ENCODE assay signal across 31 cellular contexts in the genomic region with DNA sequence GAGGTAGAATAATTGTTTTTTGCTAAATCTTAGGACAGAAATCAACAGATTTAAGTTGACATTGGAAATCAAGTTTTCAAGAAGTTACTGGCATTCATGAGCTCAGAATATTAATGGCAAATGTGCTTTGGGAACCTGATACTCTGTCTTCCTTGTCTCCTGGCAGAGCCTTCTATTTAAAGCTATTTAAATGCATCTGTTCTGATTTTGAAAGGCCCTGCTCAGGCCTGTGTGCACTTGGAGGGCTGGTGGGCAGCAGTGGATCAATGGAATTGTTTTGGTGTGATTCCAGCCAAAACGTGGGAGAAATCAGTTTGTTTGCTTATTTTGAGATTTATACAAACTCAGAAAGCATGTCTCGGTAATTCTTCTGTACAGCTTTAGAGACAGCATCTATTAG. TPM values are rescaled to one million over a fixed set of nuclear protein-coding genes. Genes with fewer than 3 reads are reported as not detected.
A peak's percentile ranks its signal among the peaks of the same experiment; 100 is the strongest.
DNase-seq lines count a peak whose midpoint lies in the region; ATAC-seq and TF ChIP-seq lines count a peak whose summit lies in the region.
"Had no signal": no experiment of that assay in that cellular context is flagged by ENCODE, and none has a peak within 500 bp of the region (broad histone marks: within the 10 kb centered on the region; RNA-seq: fewer than 3 reads in every experiment).

No MANE protein-coding gene starts in this region.

- DNase-seq in AG09319 (ENCODE audit: extremely low read depth, low read depth) (peak; percentile 50), WTC11 (ENCODE audit: low spot score) (no peak), left ventricle myocardium superior (no peak), T-helper 17 cell (no peak), type B pancreatic cell (ENCODE audit: extremely low spot score, unreplicated experiment) (no peak), AG20443 (ENCODE audit: low spot score) (no peak)
- DNase-seq: ACHN; activated CD4-positive, alpha-beta memory T cell treated with anti-CD3 and anti-CD28 coated beads, Interleukin-2, amount 10 ng/mL, durations not matched to agents 7 days and 5 days; activated CD8-positive, alpha-beta memory T cell treated with anti-CD3 and anti-CD28 coated beads, Interleukin-2, amount 50 U/mL, for 48 hours; anterior cingulate cortex; caudate nucleus; DMS79; GF-D8; kidney; lower lobe of right lung; NCI-H2227 treated with DMSO at 0.1 percent for 48 hours; NCI-H748 treated with DMSO at 0.1 percent for 48 hours; pancreas; spleen; T-helper 1 cell; transverse colon had no signal

- no peak overlapping the region for H3K9ac ChIP-seq in HUES48 (ENCODE audit: low read depth, low read length)
- H3K9ac ChIP-seq: BLaER1 had no signal

- peak overlapping the region; percentile 44 for H3K27ac ChIP-seq in HUES48 (ENCODE audit: low read depth, low read length)
- H3K27ac ChIP-seq: BLaER1, gastroesophageal sphincter, lower lobe of right lung, pancreas, SJSA1, spleen, transverse colon had no signal

- peaks cover 33% of the 10 kb centered on the region for H3K4me1 ChIP-seq in HUES48 (ENCODE audit: control insufficient read depth, insufficient read depth, low read length)
- H3K4me1 ChIP-seq: BLaER1, lower lobe of right lung, pancreas, spleen had no signal

- H3K9me3 ChIP-seq in HUES48 (ENCODE audit: control insufficient read depth, insufficient read depth, low read length) (peaks cover 8% of the 10 kb centered on the region; the same call in 1 of the 2 replicates), T-helper 17 cell (ENCODE audit: control insufficient read depth, low read length, poor library complexity, severe bottlenecking) (no peaks in the 10 kb centered on the region)
- H3K9me3 ChIP-seq: gastroesophageal sphincter, lower lobe of right lung, pancreas, SJSA1, transverse colon had no signal

- H3K36me3 Mint-ChIP-seq in WTC11 (peaks cover 33% of the 10 kb centered on the region), T-helper 17 cell (ENCODE audit: low read depth) (no peaks in the 10 kb centered on the region), type B pancreatic cell (peaks cover 12% of the 10 kb centered on the region)
- H3K36me3 Mint-ChIP-seq: activated naive CD4-positive, alpha-beta T cell treated with anti-CD3 and anti-CD28 coated beads, Interleukin-2, amount 50 U/mL, for 24 hours had no signal

- TF ChIP-seq CTCF in AG09319 (IDR thresholded peaks at IDR 0.05; ENCODE audit: low read depth, low read length) (no peak), WTC11 (IDR thresholded peaks at IDR 0.05) (no peak), type B pancreatic cell (conservative IDR thresholded peaks at IDR 0.05) (no peak)

- H3K9me3 Mint-ChIP-seq in WTC11 = peaks cover 32% of the 10 kb centered on the region
- peaks cover 12% of the 10 kb centered on the region for H3K9me3 Mint-ChIP-seq in type B pancreatic cell

- intact Hi-C loops in left ventricle myocardium superior (cut with micrococcal nuclease) = no loop called here

- H3K27me3 Mint-ChIP-seq in WTC11 (ENCODE audit: low read depth) (peaks cover 4% of the 10 kb centered on the region), T-helper 17 cell (no peaks in the 10 kb centered on the region), type B pancreatic cell (no peaks in the 10 kb centered on the region)
- H3K27me3 Mint-ChIP-seq: activated CD4-positive, alpha-beta memory T cell treated with anti-CD3 and anti-CD28 coated beads, Interleukin-2, amount 10 ng/mL, durations not matched to agents 7 days and 5 days; activated naive CD4-positive, alpha-beta T cell treated with anti-CD3 and anti-CD28 coated beads, Interleukin-2, amount 50 U/mL, for 24 hours had no signal

- POLR2A ChIA-PET in WTC11 (lab: Charles Lee) = interaction anchor here (0.9 to 1.5 kb wide), 2 partner anchors 17 to 39 kb away, joined by 3 read pairs; a partner anchor contains a TSS

- H3K4me1 Mint-ChIP-seq in WTC11 (peaks cover 52% of the 10 kb centered on the region), T-helper 17 cell (no peaks in the 10 kb centered on the region), type B pancreatic cell (ENCODE audit: unreplicated experiment) (peaks cover 14% of the 10 kb centered on the region)
- H3K4me1 Mint-ChIP-seq: activated CD4-positive, alpha-beta memory T cell treated with anti-CD3 and anti-CD28 coated beads, Interleukin-2, amount 10 ng/mL, durations not matched to agents 7 days and 5 days; activated naive CD4-positive, alpha-beta T cell treated with anti-CD3 and anti-CD28 coated beads, Interleukin-2, amount 50 U/mL, for 24 hours had no signal

- H3K27me3 ChIP-seq in HUES48 (ENCODE audit: control insufficient read depth, insufficient read depth, low read length) = no peaks in the 10 kb centered on the region
- H3K27me3 ChIP-seq: BLaER1, gastroesophageal sphincter, pancreas, SJSA1, spleen, transverse colon had no signal

- H3K4me3 Mint-ChIP-seq in WTC11 (peak overlapping the region; percentile 42), T-helper 17 cell (no peak overlapping the region), type B pancreatic cell (no peak overlapping the region)
- H3K4me3 Mint-ChIP-seq: activated CD4-positive, alpha-beta memory T cell treated with anti-CD3 and anti-CD28 coated beads, Interleukin-2, amount 10 ng/mL, durations not matched to agents 7 days and 5 days; activated naive CD4-positive, alpha-beta T cell treated with anti-CD3 and anti-CD28 coated beads, Interleukin-2, amount 50 U/mL, for 24 hours; neural crest cell had no signal

- H3K27ac Mint-ChIP-seq in WTC11 = peak overlapping the region; percentile 93
- no peak overlapping the region for H3K27ac Mint-ChIP-seq in T-helper 17 cell
- H3K27ac Mint-ChIP-seq in type B pancreatic cell = no peak overlapping the region
- H3K27ac Mint-ChIP-seq: activated CD4-positive, alpha-beta memory T cell treated with anti-CD3 and anti-CD28 coated beads, Interleukin-2, amount 10 ng/mL, durations not matched to agents 7 days and 5 days; activated naive CD4-positive, alpha-beta T cell treated with anti-CD3 and anti-CD28 coated beads, Interleukin-2, amount 50 U/mL, for 24 hours had no signal

- H3K4me3 ChIP-seq in HUES48 (ENCODE audit: low read depth, low read length) = peak overlapping the region; percentile 14
- H3K4me3 ChIP-seq: BLaER1, gastroesophageal sphincter, lower lobe of right lung, pancreas, SJSA1, spleen, transverse colon had no signal

- no peaks in the 10 kb centered on the region for H3K36me3 ChIP-seq in HUES48 (ENCODE audit: control insufficient read depth, insufficient read depth, low read length)
- H3K36me3 ChIP-seq: BLaER1, gastroesophageal sphincter, lower lobe of right lung, pancreas, spleen, transverse colon had no signal

- peak; percentile 43; the same call in 1 of the 2 replicates for ATAC-seq in WTC11
- peak; percentile 77 for ATAC-seq in left ventricle myocardium superior
- no peak for ATAC-seq in GM21723 (IDR thresholded peaks at IDR 0.05; ENCODE audit: unreplicated experiment)
- no peak for ATAC-seq in T-helper 17 cell
- ATAC-seq: activated CD4-positive, CD25-positive, alpha-beta regulatory T cell treated with anti-CD3 and anti-CD28 coated beads, Interleukin-2, amount 50 U/mL, for 24 hours; esophagus mucosa; gastroesophageal sphincter; lower lobe of right lung; pancreas had no signal

- CTCF ChIA-PET in WTC11 (lab: Charles Lee) = interaction anchor here (0.6 to 1.4 kb wide), 3 partner anchors 13 to 242 kb away, joined by 3 read pairs; no protein-coding TSS in a partner anchor

TF ChIP-seq in WTC11, 78 proteins besides CTCF, POLR2A, EP300 and RAD21:
- TF ChIP-seq TEAD1 (CRISPR knock-in tag; IDR thresholded peaks at IDR 0.05) (no peak), ZNF263 (CRISPR knock-in tag; IDR thresholded peaks at IDR 0.05; ENCODE audit: low read depth) (no peak), IRF2 (CRISPR knock-in tag; IDR thresholded peaks at IDR 0.05; ENCODE audit: borderline replicate concordance, low read depth) (no peak), ELF4 (CRISPR knock-in tag; IDR thresholded peaks at IDR 0.05; ENCODE audit: low read depth) (no peak), ZNF671 (CRISPR knock-in tag; IDR thresholded peaks at IDR 0.05) (no peak), ZNF219 (CRISPR knock-in tag; IDR thresholded peaks at IDR 0.05; ENCODE audit: borderline replicate concordance) (no peak)
- TF ChIP-seq, protein P1, sequence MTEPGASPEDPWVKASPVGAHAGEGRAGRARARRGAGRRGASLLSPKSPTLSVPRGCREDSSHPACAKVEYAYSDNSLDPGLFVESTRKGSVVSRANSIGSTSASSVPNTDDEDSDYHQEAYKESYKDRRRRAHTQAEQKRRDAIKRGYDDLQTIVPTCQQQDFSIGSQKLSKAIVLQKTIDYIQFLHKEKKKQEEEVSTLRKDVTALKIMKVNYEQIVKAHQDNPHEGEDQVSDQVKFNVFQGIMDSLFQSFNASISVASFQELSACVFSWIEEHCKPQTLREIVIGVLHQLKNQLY (CRISPR knock-in tag; IDR thresholded peaks at IDR 0.05) = no peak

RNA-seq across cellular contexts. Expression of a gene that starts 38.5 kb away (rescaled TPM):
- total RNA-seq in WTC11 (2021) (13.8 to 15.9 TPM (median 14.4 TPM) in 3 replicates), left ventricle myocardium superior (21.6 TPM), T-helper 17 cell (not detected), type B pancreatic cell (ENCODE audit: low replicate concordance) (3.8 and 21.3 TPM in 2 replicates)
- total RNA-seq: activated CD4-positive, alpha-beta memory T cell treated with anti-CD3 and anti-CD28 coated beads, Interleukin-2, amount 10 ng/mL, durations not matched to agents 7 days and 5 days; mononuclear cell had no signal

Comparison
In these comparisons a context has a peak if more than half of its experiments do, and no peak if none do; other contexts are left out.
1. ATAC-seq: peak in WTC11 (single experiment) and left ventricle myocardium superior (single experiment); none in GM21723 (single experiment) and T-helper 17 cell (single experiment).